9 cellular contexts compared by ENCODE assay signal in the genomic region with DNA sequence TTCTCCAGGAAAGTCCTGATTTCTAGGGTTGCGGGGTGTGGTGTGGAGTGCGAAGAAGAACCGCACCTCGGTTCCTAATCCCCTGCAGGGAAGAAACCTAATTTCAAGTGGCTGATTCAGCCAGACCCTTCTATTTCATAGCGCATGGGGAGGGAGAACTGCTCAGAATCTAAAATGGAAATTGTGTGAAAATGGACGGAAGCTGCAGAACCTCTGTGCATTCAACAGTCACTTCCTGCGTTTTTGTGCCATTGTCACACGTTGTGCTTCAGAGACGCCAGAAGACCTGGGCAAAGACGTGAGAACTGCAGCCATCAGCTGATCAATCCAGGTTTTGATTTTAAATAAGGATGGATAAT. TPM values are rescaled to one million over a fixed set of nuclear protein-coding genes. Genes with fewer than 3 reads are reported as not detected.
DNase-seq lines count a peak whose midpoint lies in the region; ATAC-seq and TF ChIP-seq lines count a peak whose summit lies in the region.
"Had no signal": no experiment of that assay in that cellular context is flagged by ENCODE, and none has a peak within 500 bp of the region (broad histone marks: within the 10 kb centered on the region; RNA-seq: fewer than 3 reads in every experiment).

No MANE protein-coding gene starts in this region.

- no peaks in the 10 kb centered on the region for H3K27me3 Mint-ChIP-seq in activated naive CD8-positive, alpha-beta T cell treated with anti-CD3 and anti-CD28 coated beads, Interleukin-2, amount 10 ng/mL, durations not matched to agents 7 days and 5 days

- H3K4me3 Mint-ChIP-seq in activated naive CD8-positive, alpha-beta T cell treated with anti-CD3 and anti-CD28 coated beads, Interleukin-2, amount 10 ng/mL, durations not matched to agents 7 days and 5 days: peak overlapping the region; percentile 88

- TF ChIP-seq POLR2A in testis (IDR thresholded peaks at IDR 0.05): no peak

- peak overlapping the region; percentile 97 for H3K27ac Mint-ChIP-seq in activated naive CD8-positive, alpha-beta T cell treated with anti-CD3 and anti-CD28 coated beads, Interleukin-2, amount 10 ng/mL, durations not matched to agents 7 days and 5 days

- no peak for TF ChIP-seq CTCF in lower lobe of right lung (IDR thresholded peaks at IDR 0.05)
- no peak for TF ChIP-seq CTCF in testis (IDR thresholded peaks at IDR 0.05)

- 15 to 20% methylated on average over 10 of the region's 10 CpGs for WGBS in testis, 2 donors

- peak; percentile 35 for ATAC-seq in GM19372 (IDR thresholded peaks at IDR 0.05; ENCODE audit: low read depth, unreplicated experiment)
- peak; percentile 34 for ATAC-seq in activated naive CD8-positive, alpha-beta T cell treated with anti-CD3 and anti-CD28 coated beads, Interleukin-2, amount 10 ng/mL, durations not matched to agents 7 days and 5 days (ENCODE audit: low read depth)
- peak in 1 of 2 donors; percentile 19 for ATAC-seq in lower lobe of right lung

- H3K4me1 ChIP-seq in lower lobe of right lung: peaks cover 29% of the 10 kb centered on the region
- H3K4me1 ChIP-seq in testis: peaks cover 3% of the 10 kb centered on the region

- H3K27me3 ChIP-seq in lower lobe of right lung (ENCODE audit: low read depth) (peaks cover 14% of the 10 kb centered on the region), testis (no peaks in the 10 kb centered on the region)

- no peaks in the 10 kb centered on the region for H3K9me3 ChIP-seq in lower lobe of right lung
- no peaks in the 10 kb centered on the region for H3K9me3 ChIP-seq in testis

- H3K9me3 Mint-ChIP-seq in activated naive CD8-positive, alpha-beta T cell treated with anti-CD3 and anti-CD28 coated beads, Interleukin-2, amount 10 ng/mL, durations not matched to agents 7 days and 5 days: no peaks in the 10 kb centered on the region

- peaks cover 23% of the 10 kb centered on the region for H3K36me3 Mint-ChIP-seq in activated naive CD8-positive, alpha-beta T cell treated with anti-CD3 and anti-CD28 coated beads, Interleukin-2, amount 10 ng/mL, durations not matched to agents 7 days and 5 days

- POLR2A ChIA-PET in activated naive CD8-positive, alpha-beta T cell treated with anti-CD3 and anti-CD28 coated beads, Interleukin-2, amount 10 ng/mL, durations not matched to agents 7 days and 5 days (lab: Charles Lee): interaction anchor here (1.1 to 2.3 kb wide), 6 partner anchors 9 to 212 kb away, joined by 3 to 30 read pairs (median 6); partner anchors contain the start of genes NAA50 and SPICE1

- in situ Hi-C loops in KBM-7 (cut with MboI; ENCODE audit: low pct_unique_long_range_greater_than_20kb, low sequenced_read_pairs): no loop called here

- intact Hi-C loops in lower lobe of right lung (cut with DNase I) (no loop called here), testis (cut with DNase I; ENCODE audit: low total_unique reads) (no loop called here)

- peak overlapping the region; percentile 78 for H3K27ac ChIP-seq in lower lobe of right lung
- no peak overlapping the region for H3K27ac ChIP-seq in testis

- H3K4me3 ChIP-seq in lower lobe of right lung: peak overlapping the region; percentile 70
- peak overlapping the region; percentile 52 to 55 for H3K4me3 ChIP-seq in testis

- H3K4me1 Mint-ChIP-seq in activated naive CD8-positive, alpha-beta T cell treated with anti-CD3 and anti-CD28 coated beads, Interleukin-2, amount 10 ng/mL, durations not matched to agents 7 days and 5 days: peaks cover 47% of the 10 kb centered on the region

- no peaks in the 10 kb centered on the region for H3K36me3 ChIP-seq in lower lobe of right lung
- no peaks in the 10 kb centered on the region for H3K36me3 ChIP-seq in testis (ENCODE audit: low read depth, missing control alignments)

- DNase-seq in Ammon's horn (ENCODE audit: low spot score): peak; percentile 17
- peak; percentile 32 for DNase-seq in KBM-7
- DNase-seq in activated naive CD8-positive, alpha-beta T cell treated with anti-CD3 and anti-CD28 coated beads, Interleukin-2, amount 10 ng/mL, durations not matched to agents 7 days and 5 days: no peak
- no peak for DNase-seq in lower lobe of right lung
- DNase-seq in testis: no peak
- no peak for DNase-seq in SIG-M5 treated with dmso at 0.1 percent for 504 hours (lab: John Stamatoyannopoulos, UW; ENCODE audit: unreplicated experiment)
- no peak for DNase-seq in NCI-H128 (lab: John Stamatoyannopoulos, UW; ENCODE audit: unreplicated experiment)

RNA-seq across cellular contexts. Expression of gene SIDT1, which starts 1.2 kb away (rescaled TPM):
- total RNA-seq in activated naive CD8-positive, alpha-beta T cell treated with anti-CD3 and anti-CD28 coated beads, Interleukin-2, amount 10 ng/mL, durations not matched to agents 7 days and 5 days: 10 to 100 TPM; 48.3 to 50.6 TPM
- total RNA-seq in lower lobe of right lung: 5.3 TPM
- 1 to 10 TPM; 5.9 to 8.6 TPM for total RNA-seq in testis
- 5.0 TPM for polyA plus RNA-seq in testis (ENCODE audit: insufficient read depth, low read depth, low replicate concordance)
- total RNA-seq: fibroblast of villous mesenchyme had no signal

RNA-seq across cellular contexts. Expression of gene SPICE1, which starts 18.6 kb away (rescaled TPM):
- 10 to 100 TPM; 22.5 to 25.2 TPM for total RNA-seq in activated naive CD8-positive, alpha-beta T cell treated with anti-CD3 and anti-CD28 coated beads, Interleukin-2, amount 10 ng/mL, durations not matched to agents 7 days and 5 days
- 19.7 TPM for total RNA-seq in lower lobe of right lung
- 10 to 100 TPM; 29.4 to 31.2 TPM for total RNA-seq in testis
- polyA plus RNA-seq in testis (ENCODE audit: insufficient read depth, low read depth, low replicate concordance): 12.6 TPM

Comparison
In these comparisons a context has a peak if more than half of its experiments do, and no peak if none do; other contexts are left out.
1. DNase-seq: peak in Ammon's horn (single experiment) and KBM-7 (single experiment); none in activated naive CD8-positive, alpha-beta T cell treated with anti-CD3 and anti-CD28 coated beads, Interleukin-2, amount 10 ng/mL, durations not matched to agents 7 days and 5 days (single experiment), lower lobe of right lung (single experiment), testis (single experiment), SIG-M5 treated with dmso at 0.1 percent for 504 hours (single experiment) and NCI-H128 (single experiment).